ENCODE assay signal across 8 cellular contexts in genomic region chr17:76558210-76559095, GRCh38. TPM values are rescaled to one million over a fixed set of nuclear protein-coding genes. Genes with fewer than 3 reads are reported as not detected.
DNase-seq lines count a peak whose midpoint lies in the region; ATAC-seq and TF ChIP-seq lines count a peak whose summit lies in the region.

No MANE protein-coding gene starts in this region.

- H2AFZ ChIP-seq in SK-N-SH (ENCODE audit: low read depth), result peak overlapping the region; percentile 45

- peaks cover 53% of the 10 kb centered on the region for H3K79me2 ChIP-seq in SK-N-SH (ENCODE audit: insufficient read depth)

- H3K4me1 ChIP-seq in SK-N-SH (ENCODE audit: control insufficient read depth in 1 of 2, insufficient read depth in 2 of 2, low read depth in 1 of 2, low read length in 1 of 2) (peaks cover 30 to 38% of the 10 kb centered on the region in 2 experiments), esophagus muscularis mucosa (peaks cover 57 to 65% (median 57%) of the 10 kb centered on the region in 4 donors)

- H3F3A ChIP-seq in SK-N-SH (replicated peaks; ENCODE audit: insufficient read depth), result peaks cover 30% of the 10 kb centered on the region

- H3K4me1 Mint-ChIP-seq in nephron progenitor cell, result peaks cover 58% of the 10 kb centered on the region

- H3K36me3 Mint-ChIP-seq in nephron progenitor cell (ENCODE audit: low read depth), result peaks cover 36% of the 10 kb centered on the region

- H3K27ac Mint-ChIP-seq in nephron progenitor cell, result peak overlapping the region; percentile 99

- TF ChIP-seq POLR2A in esophagus muscularis mucosa (IDR thresholded peaks at IDR 0.05; ENCODE audit: low read depth), result no peak

- POLR2A ChIA-PET in BJ (lab: Charles Lee), result interaction anchor here (0.6 kb wide), 1 partner anchor 62 kb away, joined by 10 read pairs; no protein-coding TSS in a partner anchor
- POLR2A ChIA-PET in SK-N-SH (lab: Yijun Ruan, JAX), result interaction anchor here (0.7 to 4.4 kb wide), 9 partner anchors 9 to 168 kb away, joined by 3 to 49 read pairs (median 4); partner anchors contain the start of gene JMJD6

- CTCF ChIA-PET in BJ (lab: Yijun Ruan, JAX), result interaction anchor here (0.7 to 7.3 kb wide), 21 partner anchors 9 to 159 kb away, joined by 3 to 47 read pairs (median 4); no protein-coding TSS in a partner anchor
- CTCF ChIA-PET in SK-N-SH (lab: Yijun Ruan, JAX), result interaction anchor here (0.6 to 14.5 kb wide), 54 partner anchors 9 to 291 kb away, joined by 3 to 319 read pairs (median 7); partner anchors contain the start of genes JMJD6, METTL23, MXRA7 and PRCD

- no peak for TF ChIP-seq EP300 in SK-N-SH (IDR thresholded peaks at IDR 0.05; ENCODE audit: borderline replicate concordance in 1 of 2, low read depth in 1 of 2, low read length in 1 of 2)
- no peak for TF ChIP-seq EP300 in esophagus muscularis mucosa (IDR thresholded peaks at IDR 0.05)

- peak; percentile 64 for TF ChIP-seq CTCF in BJ (IDR thresholded peaks at IDR 0.05; ENCODE audit: insufficient read depth, low read depth, low read length)
- peak; percentile 52 for TF ChIP-seq CTCF in GM20000 (IDR thresholded peaks at IDR 0.05; ENCODE audit: extremely low read depth, missing control alignments)
- peak; percentile 81 for TF ChIP-seq CTCF in SK-N-SH (IDR thresholded peaks at IDR 0.05)
- peak; percentile 45 to 50 (median 45) for TF ChIP-seq CTCF in esophagus muscularis mucosa (IDR thresholded peaks at IDR 0.05)
- TF ChIP-seq CTCF in nephron progenitor cell (IDR thresholded peaks at IDR 0.05), result peak; percentile 40

- ATAC-seq in GM18502 (IDR thresholded peaks at IDR 0.05; ENCODE audit: poor library complexity, unreplicated experiment), result no peak

- intact Hi-C loops in esophagus muscularis mucosa (cut with DNase I), result loop anchor here (5.0 to 10.0 kb wide), 3 partner anchors 36 to 156 kb away; partner anchors contain the start of gene MXRA7

- DNase-seq in BJ (ENCODE audit: low read depth) (no peak), GM20000 (ENCODE audit: low spot score) (no peak), SK-N-SH (peak; percentile 69), esophagus muscularis mucosa (ENCODE audit: extremely low spot score) (no peak), nephron progenitor cell (no peak)
- no peak for DNase-seq in activated effector memory CD4-positive, alpha-beta T cell treated with Interleukin-2 at 50 U/mL for 16 hours
- no peak for DNase-seq in stimulated activated CD4-positive, alpha-beta T cell treated with anti-CD3 and anti-CD28 coated beads, Interleukin-1b, Interleukin-23, amount 100 ng/mL, for 48 hours

- H3K9ac ChIP-seq in SK-N-SH, result peak overlapping the region; percentile 89

- H3K27me3 ChIP-seq in BJ (ENCODE audit: control insufficient read depth, insufficient read depth, low read length), result no peaks in the 10 kb centered on the region
- H3K27me3 ChIP-seq in SK-N-SH (ENCODE audit: insufficient read depth), result no peaks in the 10 kb centered on the region
- no peaks in the 10 kb centered on the region for H3K27me3 ChIP-seq in esophagus muscularis mucosa

- H3K27me3 Mint-ChIP-seq in nephron progenitor cell (ENCODE audit: low read depth, poor library complexity), result peaks cover 9% of the 10 kb centered on the region

- peaks cover 4% of the 10 kb centered on the region for H3K9me3 Mint-ChIP-seq in nephron progenitor cell

- peak overlapping the region; percentile 71 to 89 for H3K27ac ChIP-seq in SK-N-SH (ENCODE audit: low read depth in 2 of 2, low read length in 1 of 2)
- peak overlapping the region; percentile 83 to 93 (median 86) for H3K27ac ChIP-seq in esophagus muscularis mucosa (replicated peaks in 1 of 4)

- H3K9me3 ChIP-seq in SK-N-SH (no peaks in the 10 kb centered on the region), esophagus muscularis mucosa (no peaks in the 10 kb centered on the region)

- H3K9me2 ChIP-seq in SK-N-SH, result no peaks in the 10 kb centered on the region

- H3K4me2 ChIP-seq in SK-N-SH, result peak overlapping the region; percentile 79

- peak overlapping the region; percentile 92 for H3K4me3 ChIP-seq in BJ (ENCODE audit: low read depth, low read length)
- H3K4me3 ChIP-seq in SK-N-SH (ENCODE audit: low read depth in 2 of 2, low read length in 1 of 2), result peak overlapping the region; percentile 83 to 92
- peak overlapping the region; percentile 64 to 75 (median 71) for H3K4me3 ChIP-seq in esophagus muscularis mucosa

- H3K4me3 Mint-ChIP-seq in nephron progenitor cell, result peak overlapping the region; percentile 99

- TF ChIP-seq RAD21 in SK-N-SH (IDR thresholded peaks at IDR 0.05; ENCODE audit: low read length), result peak; percentile 80

- peaks cover 43% of the 10 kb centered on the region for H4K20me1 ChIP-seq in SK-N-SH (ENCODE audit: insufficient read depth)

- WGBS in SK-N-SH (ENCODE audit: low lambda C conversion rate), result 2% methylated on average over 14 of the region's 14 CpGs
- WGBS in esophagus muscularis mucosa, result 2% methylated on average over 14 of the region's 14 CpGs

- 0 out of 2 replicates have a peak, but pooled peaks cover 1% of the 10 kb centered on the region for H3K36me3 ChIP-seq in BJ (ENCODE audit: control insufficient read depth, insufficient read depth, low read length)
- peaks cover 17 to 28% of the 10 kb centered on the region in 2 experiments for H3K36me3 ChIP-seq in SK-N-SH (replicated peaks in 1 of 2; ENCODE audit: control insufficient read depth in 1 of 2, insufficient read depth in 2 of 2, low read length in 1 of 2)
- peaks cover 0 to 34% (median 12%) of the 10 kb centered on the region in 4 donors for H3K36me3 ChIP-seq in esophagus muscularis mucosa

TF ChIP-seq in SK-N-SH, 30 proteins besides CTCF, POLR2A, EP300 and RAD21:
- TF ChIP-seq TCF12 (IDR thresholded peaks at IDR 0.05) (no peak), RCOR1 (IDR thresholded peaks at IDR 0.05; ENCODE audit: low read length) (no peak), GABPA (IDR thresholded peaks at IDR 0.05; ENCODE audit: low read depth) (no peak), MXI1 (IDR thresholded peaks at IDR 0.05; ENCODE audit: low read depth, low read length) (peak; percentile 89), GATA2 (CRISPR knock-in tag; IDR thresholded peaks at IDR 0.05) (no peak), SIN3A (IDR thresholded peaks at IDR 0.05; ENCODE audit: borderline replicate concordance, low read depth, low read length) (peak; percentile 66; the same call in 1 of the 2 replicates), SMC3 (IDR thresholded peaks at IDR 0.05; ENCODE audit: low read depth, low read length) (peak; percentile 61)

RNA-seq across cellular contexts. Expression of gene PRCD, which starts 18.6 kb away (rescaled TPM):
- polyA plus RNA-seq in BJ (2011; rRNA removed) (0.21 TPM in 1 of 2 replicates, not detected in the other), SK-N-SH (2012; rRNA removed) (2.2 and 5.0 TPM in 2 replicates)
- polyA minus RNA-seq in BJ (2011; rRNA and poly(A)+ RNA removed), result not detected in 2 replicates
- polyA plus RNA-seq in SK-N-SH (2012; cell fraction: cytosol; rRNA removed), result 5.8 and 8.0 TPM in 2 replicates
- polyA plus RNA-seq in SK-N-SH (2012; cell fraction: nucleus; rRNA removed), result 5.6 and 13.2 TPM in 2 replicates
- 1 to 10 TPM; 1.2 to 5.1 (median 3.8) TPM for total RNA-seq in esophagus muscularis mucosa

RNA-seq across cellular contexts. Expression of gene CYGB, which starts 20.9 kb away (rescaled TPM):
- polyA plus RNA-seq in BJ (2011; rRNA removed), result 1.1 and 1.4 TPM in 2 replicates
- 0.10 and 0.95 TPM in 2 replicates for polyA minus RNA-seq in BJ (2011; rRNA and poly(A)+ RNA removed)
- 1.7 and 3.7 TPM in 2 replicates for polyA plus RNA-seq in SK-N-SH (2012; rRNA removed)
- 1.3 and 3.2 TPM in 2 replicates for polyA plus RNA-seq in SK-N-SH (2012; cell fraction: cytosol; rRNA removed)
- polyA plus RNA-seq in SK-N-SH (2012; cell fraction: nucleus; rRNA removed), result 1.1 and 1.7 TPM in 2 replicates
- 10 to 100 TPM; 10.8 to 23.5 (median 20.7) TPM for total RNA-seq in esophagus muscularis mucosa

RNA-seq across cellular contexts. Expression of gene ST6GALNAC2, which starts 27.2 kb away (rescaled TPM):
- 0.72 and 0.89 TPM in 2 replicates for polyA plus RNA-seq in BJ (2011; rRNA removed)
- 0.31 and 0.47 TPM in 2 replicates for polyA minus RNA-seq in BJ (2011; rRNA and poly(A)+ RNA removed)
- polyA plus RNA-seq in SK-N-SH (2012; rRNA removed), result 0.57 and 0.94 TPM in 2 replicates
- 0.44 and 0.60 TPM in 2 replicates for polyA plus RNA-seq in SK-N-SH (2012; cell fraction: cytosol; rRNA removed)
- polyA plus RNA-seq in SK-N-SH (2012; cell fraction: nucleus; rRNA removed), result 0.49 and 1.7 TPM in 2 replicates
- 10 to 100 TPM in 2 of 4 donors, 1 to 10 TPM in 2; 8.7 to 17.8 (median 13.3) TPM for total RNA-seq in esophagus muscularis mucosa

RNA-seq across cellular contexts. Expression of gene RHBDF2, which starts 57.2 kb away (rescaled TPM):
- 6.4 and 8.9 TPM in 2 replicates for polyA plus RNA-seq in BJ (2011; rRNA removed)
- polyA minus RNA-seq in BJ (2011; rRNA and poly(A)+ RNA removed), result 4.9 and 6.2 TPM in 2 replicates
- polyA plus RNA-seq in SK-N-SH (2012; rRNA removed), result 14.0 and 16.1 TPM in 2 replicates
- 7.0 and 9.1 TPM in 2 replicates for polyA plus RNA-seq in SK-N-SH (2012; cell fraction: cytosol; rRNA removed)
- 51.9 and 65.9 TPM in 2 replicates for polyA plus RNA-seq in SK-N-SH (2012; cell fraction: nucleus; rRNA removed)
- 10 to 100 TPM; 12.9 to 22.5 (median 15.4) TPM for total RNA-seq in esophagus muscularis mucosa
